Comparison of ENCODE assay signal across 9 cellular contexts in genomic region chr9:126471084-126471611, GRCh38.
DNase-seq lines count a peak whose midpoint lies in the region; ATAC-seq and TF ChIP-seq lines count a peak whose summit lies in the region.
"Had no signal": no experiment of that assay in that cellular context is flagged by ENCODE, and none has a peak within 500 bp of the region (broad histone marks: within the 10 kb centered on the region; RNA-seq: fewer than 3 reads in every experiment).

No MANE protein-coding gene starts in this region.

- H3K27me3 ChIP-seq in ACC112 (ENCODE audit: insufficient read depth, low read length) (no peaks in the 10 kb centered on the region), Peyer's patch (no peaks in the 10 kb centered on the region), right cardiac atrium (ENCODE audit: control insufficient read depth, insufficient read depth) (no peaks in the 10 kb centered on the region), MG63 (no peaks in the 10 kb centered on the region)

- H2AFZ ChIP-seq in ACC112 (ENCODE audit: low read length, unreplicated experiment) = peak overlapping the region; percentile 73

- H3K9me3 ChIP-seq in Peyer's patch (no peaks in the 10 kb centered on the region), right cardiac atrium (ENCODE audit: control insufficient read depth, low read length) (no peaks in the 10 kb centered on the region), MG63 (no peaks in the 10 kb centered on the region)
- H3K9me3 ChIP-seq: A549 had no signal

- H3K36me3 ChIP-seq in ACC112 (ENCODE audit: insufficient read depth, low read length) (no peaks in the 10 kb centered on the region), Peyer's patch (no peaks in the 10 kb centered on the region), MG63 (no peaks in the 10 kb centered on the region)

- no peak for TF ChIP-seq CTCF in Peyer's patch (IDR thresholded peaks at IDR 0.05)

- intact Hi-C loops in right cardiac atrium (cut with DNase I) = no loop called here

- H3K4me1 ChIP-seq in ACC112 (ENCODE audit: control insufficient read depth, insufficient read depth, low read length, unreplicated experiment) (peaks cover 31% of the 10 kb centered on the region), Peyer's patch (peaks cover 0 to 27% (median 17%) of the 10 kb centered on the region in 4 donors), right cardiac atrium (ENCODE audit: control insufficient read depth, insufficient read depth, low read length) (no peaks in the 10 kb centered on the region)

- no peak for TF ChIP-seq POLR2A in Peyer's patch (IDR thresholded peaks at IDR 0.05)

- no peaks in the 10 kb centered on the region for H3K79me2 ChIP-seq in ACC112 (ENCODE audit: control insufficient read depth, insufficient read depth, low read length, unreplicated experiment)

- H3K27ac ChIP-seq in ACC112 (ENCODE audit: low read depth, low read length) (peak overlapping the region; percentile 64), Peyer's patch (peak overlapping the region; percentile 44 to 71 (median 56)), right cardiac atrium (ENCODE audit: low read length) (no peak overlapping the region)
- H3K27ac ChIP-seq: A549 had no signal

- DNase-seq in Peyer's patch = peak in 2 of 3 donors; percentile 88 to 94
- peak; percentile 58 for DNase-seq in activated T-helper 9 cell treated with anti-CD3 and anti-CD28 coated beads, Interleukin-2, amount 50 U/mL, for 16 hours (ENCODE audit: low read depth)
- peak; percentile 49 to 86 (median 78) for DNase-seq in right cardiac atrium
- peak; percentile 38 to 53 for DNase-seq in stimulated activated CD4-positive, alpha-beta T cell treated with anti-CD3 and anti-CD28 coated beads, Interleukin-4, amount 100 ng/mL, for 4 hours
- no peak for DNase-seq in putamen (ENCODE audit: low spot score)
- no peak for DNase-seq in MG63

- ATAC-seq in GM21737 (IDR thresholded peaks at IDR 0.05; ENCODE audit: unreplicated experiment) = peak; percentile 68
- peak; percentile 67 to 73 for ATAC-seq in right cardiac atrium
- ATAC-seq: A549 had no signal

- 61% methylated on average over 16 of the region's 16 CpGs for WGBS in right cardiac atrium

- peak overlapping the region; percentile 61 for H3K4me3 ChIP-seq in ACC112 (ENCODE audit: low read depth, low read length)
- H3K4me3 ChIP-seq in Peyer's patch = peak overlapping the region in 2 of 4 donors; percentile 3 to 23
- no peak overlapping the region for H3K4me3 ChIP-seq in right cardiac atrium (ENCODE audit: low read length)
- H3K4me3 ChIP-seq in MG63 = no peak overlapping the region
- H3K4me3 ChIP-seq: A549 had no signal

Comparison
In these comparisons a context has a peak if more than half of its experiments do, and no peak if none do; other contexts are left out.
1. DNase-seq: peak in Peyer's patch (2 of 3), activated T-helper 9 cell treated with anti-CD3 and anti-CD28 coated beads, Interleukin-2, amount 50 U/mL, for 16 hours (single experiment), right cardiac atrium (3 of 3) and stimulated activated CD4-positive, alpha-beta T cell treated with anti-CD3 and anti-CD28 coated beads, Interleukin-4, amount 100 ng/mL, for 4 hours (2 of 2); none in putamen (single experiment) and MG63 (single experiment).